In genomic region chr20:45971675-45972499, GRCh38 we compare ENCODE assay signal across 1 cellular context.
TF ChIP-seq lines count a peak whose summit lies in the region.

ZNF335 (minus strand) TSS chr20:45972203; CDS start chr20:45971410, 793 bp downstream.

TF ChIP-seq in GM12878, 131 proteins besides CTCF, POLR2A, EP300 and RAD21 (continued from another document and continues in another):
- TF ChIP-seq E2F8 (IDR thresholded peaks at IDR 0.05; ENCODE audit: low read depth, partially characterized antibody), result peak; percentile 97
- TF ChIP-seq BCL11A (IDR thresholded peaks at IDR 0.05; ENCODE audit: low read depth, low read length), result no peak
- TF ChIP-seq CHD2 (IDR thresholded peaks at IDR 0.05; ENCODE audit: borderline replicate concordance, low read depth, low read length), result peak; percentile 97; the same call in 1 of the 2 replicates
- TF ChIP-seq HCFC1 (IDR thresholded peaks at IDR 0.05; ENCODE audit: low read length), result peak; percentile 79
- peak; percentile 80 for TF ChIP-seq SP1 (IDR thresholded peaks at IDR 0.05; ENCODE audit: low read depth, low read length)
- TF ChIP-seq ZBTB11 (CRISPR knock-in tag; IDR thresholded peaks at IDR 0.05), result no peak
- TF ChIP-seq TCF3 (IDR thresholded peaks at IDR 0.05; ENCODE audit: borderline replicate concordance, insufficient read depth, low read depth, low read length), result no peak
- peak; percentile 88 to 91 for TF ChIP-seq IKZF2 (IDR thresholded peaks at IDR 0.05)
- TF ChIP-seq TCF12 (IDR thresholded peaks at IDR 0.05; ENCODE audit: low read depth, low read length), result no peak
- TF ChIP-seq STAT3 (IDR thresholded peaks at IDR 0.05; ENCODE audit: low read depth, low read length), result no peak
- TF ChIP-seq BRCA1 (IDR thresholded peaks at IDR 0.05; ENCODE audit: low read depth, low read length), result peak; percentile 57
- TF ChIP-seq BHLHE40 (IDR thresholded peaks at IDR 0.05; ENCODE audit: borderline replicate concordance in 1 of 2, low read depth in 2 of 2, low read length in 1 of 2), result peak; percentile 97 to 98
- peak; percentile 94 for TF ChIP-seq BCLAF1 (IDR thresholded peaks at IDR 0.05)
- peak; percentile 86; the same call in 1 of the 2 replicates for TF ChIP-seq LARP7 (IDR thresholded peaks at IDR 0.05)
- peak; percentile 83 for TF ChIP-seq MEF2B (IDR thresholded peaks at IDR 0.05; ENCODE audit: partially characterized antibody, poor library complexity, severe bottlenecking)
- no peak for TF ChIP-seq POLR2AphosphoS2 (IDR thresholded peaks at IDR 0.05; ENCODE audit: low read depth, low read length)
- no peak for TF ChIP-seq ZNF274 (IDR thresholded peaks at IDR 0.05; ENCODE audit: insufficient read depth, insufficient read length)
- TF ChIP-seq NR2C1 (IDR thresholded peaks at IDR 0.05), result peak; percentile 64
- TF ChIP-seq SMAD5 (IDR thresholded peaks at IDR 0.05; ENCODE audit: low read depth), result no peak
- peak; percentile 56 for TF ChIP-seq RAD51 (IDR thresholded peaks at IDR 0.05)
- peak in 1 of 2 experiments; percentile 85; a peak in 2 of 4 replicates for TF ChIP-seq ETV6 (conservative IDR thresholded peaks at IDR 0.05 in 1 of 2, IDR thresholded peaks at IDR 0.05 in 1 of 2; ENCODE audit: borderline replicate concordance in 1 of 2, low read depth in 1 of 2)
- peak; percentile 90 for TF ChIP-seq RBBP5 (conservative IDR thresholded peaks at IDR 0.05)
- TF ChIP-seq PAX8 (IDR thresholded peaks at IDR 0.05), result no peak
- peak; percentile 79 for TF ChIP-seq TARDBP (IDR thresholded peaks at IDR 0.05; ENCODE audit: borderline replicate concordance)
- TF ChIP-seq PML (IDR thresholded peaks at IDR 0.05; ENCODE audit: low read length), result peak; percentile 85
- peak; percentile 81 for TF ChIP-seq GATAD2B (conservative IDR thresholded peaks at IDR 0.05; ENCODE audit: low read depth)
- no peak for TF ChIP-seq ESRRA (IDR thresholded peaks at IDR 0.05; ENCODE audit: low read length)
- 0 out of 2 replicates have a peak, but pooled peaks have one; percentile 18 for TF ChIP-seq EED (IDR thresholded peaks at IDR 0.05; ENCODE audit: low read depth)
- TF ChIP-seq SREBF2 (IDR thresholded peaks at IDR 0.05; ENCODE audit: low read length), result no peak
- TF ChIP-seq DPF2 (IDR thresholded peaks at IDR 0.05), result peak; percentile 85
- TF ChIP-seq, protein P1, sequence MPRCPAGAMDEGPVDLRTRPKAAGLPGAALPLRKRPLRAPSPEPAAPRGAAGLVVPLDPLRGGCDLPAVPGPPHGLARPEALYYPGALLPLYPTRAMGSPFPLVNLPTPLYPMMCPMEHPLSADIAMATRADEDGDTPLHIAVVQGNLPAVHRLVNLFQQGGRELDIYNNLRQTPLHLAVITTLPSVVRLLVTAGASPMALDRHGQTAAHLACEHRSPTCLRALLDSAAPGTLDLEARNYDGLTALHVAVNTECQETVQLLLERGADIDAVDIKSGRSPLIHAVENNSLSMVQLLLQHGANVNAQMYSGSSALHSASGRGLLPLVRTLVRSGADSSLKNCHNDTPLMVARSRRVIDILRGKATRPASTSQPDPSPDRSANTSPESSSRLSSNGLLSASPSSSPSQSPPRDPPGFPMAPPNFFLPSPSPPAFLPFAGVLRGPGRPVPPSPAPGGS (IDR thresholded peaks at IDR 0.05; ENCODE audit: borderline replicate concordance, insufficient read depth, low read depth, low read length, poor library complexity, severe bottlenecking), result no peak
- 0 out of 2 replicates have a peak, but pooled peaks have one; percentile 37 for TF ChIP-seq CBX5 (IDR thresholded peaks at IDR 0.05; ENCODE audit: low read depth)
- no peak; the same call in 2 of the 3 replicates for TF ChIP-seq POU2F2 (IDR thresholded peaks at IDR 0.05; ENCODE audit: borderline replicate concordance, low read depth, low read length)
- TF ChIP-seq NFXL1 (IDR thresholded peaks at IDR 0.05; ENCODE audit: borderline replicate concordance), result no peak
- no peak for TF ChIP-seq SIX5 (IDR thresholded peaks at IDR 0.05; ENCODE audit: low read depth, low read length, severe bottlenecking)
- no peak for TF ChIP-seq RCOR1 (conservative IDR thresholded peaks at IDR 0.05; ENCODE audit: low read depth, low read length)
- TF ChIP-seq, protein P2, sequence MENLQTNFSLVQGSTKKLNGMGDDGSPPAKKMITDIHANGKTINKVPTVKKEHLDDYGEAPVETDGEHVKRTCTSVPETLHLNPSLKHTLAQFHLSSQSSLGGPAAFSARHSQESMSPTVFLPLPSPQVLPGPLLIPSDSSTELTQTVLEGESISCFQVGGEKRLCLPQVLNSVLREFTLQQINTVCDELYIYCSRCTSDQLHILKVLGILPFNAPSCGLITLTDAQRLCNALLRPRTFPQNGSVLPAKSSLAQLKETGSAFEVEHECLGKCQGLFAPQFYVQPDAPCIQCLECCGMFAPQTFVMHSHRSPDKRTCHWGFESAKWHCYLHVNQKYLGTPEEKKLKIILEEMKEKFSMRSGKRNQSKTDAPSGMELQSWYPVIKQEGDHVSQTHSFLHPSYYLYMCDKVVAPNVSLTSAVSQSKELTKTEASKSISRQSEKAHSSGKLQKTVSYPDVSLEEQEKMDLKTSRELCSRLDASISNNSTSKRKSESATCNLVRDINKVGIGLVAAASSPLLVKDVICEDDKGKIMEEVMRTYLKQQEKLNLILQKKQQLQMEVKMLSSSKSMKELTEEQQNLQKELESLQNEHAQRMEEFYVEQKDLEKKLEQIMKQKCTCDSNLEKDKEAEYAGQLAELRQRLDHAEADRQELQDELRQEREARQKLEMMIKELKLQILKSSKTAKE (IDR thresholded peaks at IDR 0.05; ENCODE audit: low read depth, poor library complexity, severe bottlenecking), result peak; percentile 90
- peak; percentile 23 for TF ChIP-seq SMC3 (IDR thresholded peaks at IDR 0.05; ENCODE audit: borderline replicate concordance, low read length)
- peak; percentile 51; the same call in 1 of the 2 replicates for TF ChIP-seq MEF2A (IDR thresholded peaks at IDR 0.05; ENCODE audit: insufficient read depth, low read depth, low read length)
- TF ChIP-seq, protein P3, sequence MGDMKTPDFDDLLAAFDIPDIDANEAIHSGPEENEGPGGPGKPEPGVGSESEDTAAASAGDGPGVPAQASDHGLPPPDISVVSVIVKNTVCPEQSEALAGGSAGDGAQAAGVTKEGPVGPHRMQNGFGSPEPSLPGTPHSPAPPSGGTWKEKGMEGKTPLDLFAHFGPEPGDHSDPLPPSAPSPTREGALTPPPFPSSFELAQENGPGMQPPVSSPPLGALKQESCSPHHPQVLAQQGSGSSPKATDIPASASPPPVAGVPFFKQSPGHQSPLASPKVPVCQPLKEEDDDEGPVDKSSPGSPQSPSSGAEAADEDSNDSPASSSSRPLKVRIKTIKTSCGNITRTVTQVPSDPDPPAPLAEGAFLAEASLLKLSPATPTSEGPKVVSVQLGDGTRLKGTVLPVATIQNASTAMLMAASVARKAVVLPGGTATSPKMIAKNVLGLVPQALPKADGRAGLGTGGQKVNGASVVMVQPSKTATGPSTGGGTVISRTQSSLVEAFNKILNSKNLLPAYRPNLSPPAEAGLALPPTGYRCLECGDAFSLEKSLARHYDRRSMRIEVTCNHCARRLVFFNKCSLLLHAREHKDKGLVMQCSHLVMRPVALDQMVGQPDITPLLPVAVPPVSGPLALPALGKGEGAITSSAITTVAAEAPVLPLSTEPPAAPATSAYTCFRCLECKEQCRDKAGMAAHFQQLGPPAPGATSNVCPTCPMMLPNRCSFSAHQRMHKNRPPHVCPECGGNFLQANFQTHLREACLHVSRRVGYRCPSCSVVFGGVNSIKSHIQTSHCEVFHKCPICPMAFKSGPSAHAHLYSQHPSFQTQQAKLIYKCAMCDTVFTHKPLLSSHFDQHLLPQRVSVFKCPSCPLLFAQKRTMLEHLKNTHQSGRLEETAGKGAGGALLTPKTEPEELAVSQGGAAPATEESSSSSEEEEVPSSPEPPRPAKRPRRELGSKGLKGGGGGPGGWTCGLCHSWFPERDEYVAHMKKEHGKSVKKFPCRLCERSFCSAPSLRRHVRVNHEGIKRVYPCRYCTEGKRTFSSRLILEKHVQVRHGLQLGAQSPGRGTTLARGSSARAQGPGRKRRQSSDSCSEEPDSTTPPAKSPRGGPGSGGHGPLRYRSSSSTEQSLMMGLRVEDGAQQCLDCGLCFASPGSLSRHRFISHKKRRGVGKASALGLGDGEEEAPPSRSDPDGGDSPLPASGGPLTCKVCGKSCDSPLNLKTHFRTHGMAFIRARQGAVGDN (IDR thresholded peaks at IDR 0.05), result peak; percentile 28
- no peak for TF ChIP-seq SUZ12 (IDR thresholded peaks at IDR 0.05; ENCODE audit: unreplicated experiment)
- peak; percentile 100 for TF ChIP-seq MYB (IDR thresholded peaks at IDR 0.05; ENCODE audit: borderline replicate concordance, low read depth, low read length)
- no peak; the same call in none of the 2 replicates for TF ChIP-seq CBFB (IDR thresholded peaks at IDR 0.05; ENCODE audit: low read depth)
- peak; percentile 100 for TF ChIP-seq ATF7 (IDR thresholded peaks at IDR 0.05; ENCODE audit: low read depth)
- TF ChIP-seq HSF1 (IDR thresholded peaks at IDR 0.05; ENCODE audit: low read depth, low read length), result peak; percentile 21; the same call in 1 of the 2 replicates
- TF ChIP-seq HDAC6 (IDR thresholded peaks at IDR 0.05; ENCODE audit: unreplicated experiment), result no peak
- TF ChIP-seq YY1 (IDR thresholded peaks at IDR 0.05; ENCODE audit: low read depth, low read length), result peak; percentile 96
